ENCODE assay signal across 1 cellular context in genomic region chr3:139466369-139466768, GRCh38.
TF ChIP-seq lines count a peak whose summit lies in the region.

No MANE protein-coding gene starts in this region.

TF ChIP-seq in HCT116, 20 proteins besides CTCF, POLR2A, EP300 and RAD21 (continued from another document):
- no peak for TF ChIP-seq REST (IDR thresholded peaks at IDR 0.05; ENCODE audit: low read depth)
- no peak for TF ChIP-seq YY1 (IDR thresholded peaks at IDR 0.05; ENCODE audit: extremely low read depth, insufficient replicate concordance, low read depth, low read length)
- no peak for TF ChIP-seq MAX (IDR thresholded peaks at IDR 0.05)
- no peak for TF ChIP-seq SIN3A (IDR thresholded peaks at IDR 0.05; ENCODE audit: low read depth)
- TF ChIP-seq FOSL1 (IDR thresholded peaks at IDR 0.05; ENCODE audit: low read depth) = no peak
- TF ChIP-seq ZFX (IDR thresholded peaks at IDR 0.05) = no peak
- no peak for TF ChIP-seq CBX3 (IDR thresholded peaks at IDR 0.05; ENCODE audit: low read depth)
- TF ChIP-seq SP1 (IDR thresholded peaks at IDR 0.05; ENCODE audit: low read depth) = no peak
